ENCODE assay signal across 7 cellular contexts in genomic region chr20:21509597-21510331, GRCh38. TPM values are rescaled to one million over a fixed set of nuclear protein-coding genes. Genes with fewer than 3 reads are reported as not detected.
DNase-seq lines count a peak whose midpoint lies in the region; ATAC-seq and TF ChIP-seq lines count a peak whose summit lies in the region.

No MANE protein-coding gene starts in this region.

- H3K4me1 Mint-ChIP-seq in T-helper 17 cell = peaks cover 26% of the 10 kb centered on the region

- no peak overlapping the region for H3K27ac ChIP-seq in skin epidermis

- H3K27me3 Mint-ChIP-seq in T-helper 17 cell = peaks cover 61% of the 10 kb centered on the region

- TF ChIP-seq CTCF in GM12864 (IDR thresholded peaks at IDR 0.05; ENCODE audit: low read depth, low read length, missing control alignments) (no peak), fibroblast of villous mesenchyme (IDR thresholded peaks at IDR 0.05; ENCODE audit: insufficient read depth, low read depth, low read length) (peak; percentile 7)

- H3K27ac Mint-ChIP-seq in T-helper 17 cell = no peak overlapping the region

- DNase-seq in GM12864 (ENCODE audit: low read depth) (no peak), T-helper 17 cell (no peak), fibroblast of villous mesenchyme (ENCODE audit: low read depth) (peak; percentile 14), NAMALWA (ENCODE audit: low spot score) (no peak)
- no peak for DNase-seq in activated effector memory CD4-positive, alpha-beta T cell treated with anti-CD3 and anti-CD28 coated beads, Interleukin-2, amount 50 U/mL, for 16 hours

- peak overlapping the region; percentile 85 for H3K4me3 Mint-ChIP-seq in T-helper 17 cell

- no peaks in the 10 kb centered on the region for H3K9me3 ChIP-seq in T-helper 17 cell (ENCODE audit: control insufficient read depth, low read length, poor library complexity, severe bottlenecking)

- H3K4me3 ChIP-seq in GM12864 (ENCODE audit: low read depth, low read length) (peak overlapping the region; percentile 37), fibroblast of villous mesenchyme (ENCODE audit: low read depth, low read length) (peak overlapping the region; percentile 43), skin epidermis (peak overlapping the region in 5 of 7 experiments; percentile 18 to 35 (median 29))

- ATAC-seq in T-helper 17 cell (no peak), GM21717 (IDR thresholded peaks at IDR 0.05; ENCODE audit: unreplicated experiment) (no peak)

- H3K36me3 Mint-ChIP-seq in T-helper 17 cell (ENCODE audit: low read depth) = no peaks in the 10 kb centered on the region

RNA-seq across cellular contexts. Expression of gene NKX2-2, which starts 4.1 kb away (rescaled TPM):
- total RNA-seq in T-helper 17 cell (not detected), fibroblast of villous mesenchyme (not detected in 2 replicates)
